Comparison of ENCODE assay signal across 1 cellular context in genomic region chr3:9732080-9732752, GRCh38.
A peak's percentile ranks its signal among the peaks of the same experiment; 100 is the strongest.
TF ChIP-seq lines count a peak whose summit lies in the region.

No MANE protein-coding gene starts in this region.

TF ChIP-seq in GM12878, 131 proteins besides CTCF, POLR2A, EP300 and RAD21:
- TF ChIP-seq ZNF622 (IDR thresholded peaks at IDR 0.05), result no peak
- peak; percentile 47; the same call in 1 of the 2 replicates for TF ChIP-seq YY1 (IDR thresholded peaks at IDR 0.05; ENCODE audit: low read depth, low read length)
- peak; percentile 58 for TF ChIP-seq POLR2AphosphoS5 (IDR thresholded peaks at IDR 0.05; ENCODE audit: low read length)
TF ChIP-seq in GM12878: peak in this region for 2.
